19 cellular contexts compared by ENCODE assay signal in the genomic region with DNA sequence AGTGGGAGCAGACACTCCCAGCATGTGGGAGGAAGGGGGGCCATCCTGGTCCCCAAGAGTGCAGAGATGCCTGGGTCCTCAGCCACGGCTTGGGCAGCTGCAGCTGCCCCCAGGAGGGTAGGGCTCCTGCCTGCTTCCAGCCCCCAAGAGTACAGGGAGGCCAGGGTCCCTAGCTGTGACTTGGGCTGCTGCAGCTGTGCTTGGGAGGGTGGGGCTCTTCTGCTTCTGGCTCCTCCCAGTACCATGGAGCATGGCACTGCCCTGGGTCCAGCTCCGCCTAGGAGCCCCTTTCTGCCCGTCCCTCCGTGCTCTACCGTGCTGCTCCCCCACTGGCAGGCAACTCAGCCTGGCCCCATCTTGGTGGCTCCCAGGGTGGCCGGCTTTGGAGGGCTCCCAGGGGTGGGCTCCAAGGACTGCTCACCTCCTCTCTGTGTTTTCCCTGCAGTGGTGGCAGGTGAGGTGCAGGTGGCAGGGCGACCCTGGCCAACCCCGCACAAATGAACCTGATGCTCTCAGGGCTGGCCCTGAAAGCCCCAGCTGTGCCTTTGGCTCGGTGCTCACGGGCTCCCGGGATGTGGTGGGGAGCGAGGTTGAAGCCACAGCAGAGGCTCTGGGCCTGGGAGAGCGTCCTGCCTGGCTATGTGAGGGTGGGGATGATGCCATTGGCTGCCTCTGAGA. TPM values are rescaled to one million over a fixed set of nuclear protein-coding genes. Genes with fewer than 3 reads are reported as not detected.
DNase-seq lines count a peak whose midpoint lies in the region; ATAC-seq and TF ChIP-seq lines count a peak whose summit lies in the region.
"Had no signal": no experiment of that assay in that cellular context is flagged by ENCODE, and none has a peak within 500 bp of the region (broad histone marks: within the 10 kb centered on the region; RNA-seq: fewer than 3 reads in every experiment).

No MANE protein-coding gene starts in this region.

- H4K20me1 ChIP-seq in BLaER1 treated with 17β-estradiol and CSF1 and Interleukin-3, amounts not matched to agents 10 nM and 100 nM: no peaks in the 10 kb centered on the region
- no peaks in the 10 kb centered on the region for H4K20me1 ChIP-seq in GM23338 (replicated peaks; ENCODE audit: insufficient read depth)

- no peak overlapping the region for H2AFZ ChIP-seq in GM23338

- H3K36me3 Mint-ChIP-seq in GM23338 (ENCODE audit: low read depth) (no peaks in the 10 kb centered on the region), endodermal cell (ENCODE audit: low read depth) (no peaks in the 10 kb centered on the region)
- H3K36me3 Mint-ChIP-seq: CD4-positive, alpha-beta memory T cell; IgD-negative memory B cell had no signal

- H3K79me2 ChIP-seq in GM23338 (replicated peaks; ENCODE audit: insufficient read depth): no peaks in the 10 kb centered on the region

- peak; percentile 62 for ATAC-seq in GM23338
- ATAC-seq in upper lobe of left lung (ENCODE audit: low FRiP score in 2 of 2): peak; percentile 19 to 27
- ATAC-seq: PC-3 had no signal

- H3K27me3 Mint-ChIP-seq in GM23338 (ENCODE audit: insufficient read depth, low read depth, poor library complexity): peaks cover 7% of the 10 kb centered on the region
- H3K27me3 Mint-ChIP-seq in endodermal cell (ENCODE audit: insufficient read depth): no peaks in the 10 kb centered on the region

- no peak for TF ChIP-seq POLR2A in upper lobe of left lung (IDR thresholded peaks at IDR 0.05)

- peak overlapping the region; percentile 61 to 87 (median 73) for H3K4me2 ChIP-seq in BLaER1 treated with 17β-estradiol and CSF1 and Interleukin-3, amounts not matched to agents 10 nM and 100 nM
- no peak overlapping the region for H3K4me2 ChIP-seq in GM23338

- TF ChIP-seq CTCF in GM23338 (conservative IDR thresholded peaks at IDR 0.05; ENCODE audit: low read depth in 2 of 2) (no peak), endodermal cell (conservative IDR thresholded peaks at IDR 0.05) (no peak), upper lobe of left lung (IDR thresholded peaks at IDR 0.05) (no peak)

- peaks cover 0 to 11% (median 0%) of the 10 kb centered on the region in 11 experiments; a peak in 5 of 22 replicates for H3K9me3 ChIP-seq in BLaER1 treated with 17β-estradiol and CSF1 and Interleukin-3, amounts not matched to agents 10 nM and 100 nM (replicated peaks in 1 of 11)
- H3K9me3 ChIP-seq in endodermal cell (ENCODE audit: control insufficient read depth, low read length) (no peaks in the 10 kb centered on the region), upper lobe of left lung (no peaks in the 10 kb centered on the region)

- no peaks in the 10 kb centered on the region for H3K36me3 ChIP-seq in BLaER1 treated with 17β-estradiol and CSF1 and Interleukin-3, amounts not matched to agents 10 nM and 100 nM
- no peaks in the 10 kb centered on the region for H3K36me3 ChIP-seq in GM23338 (ENCODE audit: insufficient read depth)
- H3K36me3 ChIP-seq in endodermal cell (ENCODE audit: control insufficient read depth, insufficient read depth, low read length): no peaks in the 10 kb centered on the region
- no peaks in the 10 kb centered on the region for H3K36me3 ChIP-seq in upper lobe of left lung

- no peak overlapping the region for H3K27ac Mint-ChIP-seq in GM23338
- no peak overlapping the region for H3K27ac Mint-ChIP-seq in endodermal cell
- H3K27ac Mint-ChIP-seq: CD4-positive, alpha-beta memory T cell had no signal

- H3F3A ChIP-seq in GM23338 (replicated peaks; ENCODE audit: low read depth): no peaks in the 10 kb centered on the region

- no peak overlapping the region for H3K4me3 Mint-ChIP-seq in GM23338
- H3K4me3 Mint-ChIP-seq in endodermal cell: no peak overlapping the region
- H3K4me3 Mint-ChIP-seq: CD4-positive, alpha-beta memory T cell had no signal

- no peaks in the 10 kb centered on the region for H3K27me3 ChIP-seq in BLaER1 treated with 17β-estradiol and CSF1 and Interleukin-3, amounts not matched to agents 10 nM and 100 nM
- H3K27me3 ChIP-seq in GM23338 (ENCODE audit: insufficient read depth): no peaks in the 10 kb centered on the region
- no peaks in the 10 kb centered on the region for H3K27me3 ChIP-seq in endodermal cell (ENCODE audit: control insufficient read depth, insufficient read depth, low read length, poor library complexity, severe bottlenecking)
- H3K27me3 ChIP-seq in upper lobe of left lung: no peaks in the 10 kb centered on the region

- no peak overlapping the region; a peak in 1 of 20 replicates for H3K4me3 ChIP-seq in BLaER1 treated with 17β-estradiol and CSF1 and Interleukin-3, amounts not matched to agents 10 nM and 100 nM
- H3K4me3 ChIP-seq in GM23338 (no peak overlapping the region), endodermal cell (ENCODE audit: low read length) (no peak overlapping the region), upper lobe of left lung (no peak overlapping the region)

- DNase-seq in GM23338 (ENCODE audit: low spot score): no peak
- DNase-seq in endodermal cell: peak; percentile 54
- peak in 1 of 2 donors; percentile 64 for DNase-seq in upper lobe of left lung
- DNase-seq in SIG-M5 treated with dmso at 0.1 percent for 504 hours (lab: John Stamatoyannopoulos, UW; ENCODE audit: unreplicated experiment): no peak
- DNase-seq in NCI-H748 (lab: John Stamatoyannopoulos, UW; ENCODE audit: unreplicated experiment): no peak
- DNase-seq in NCI-H510A (lab: John Stamatoyannopoulos, UW): no peak
- DNase-seq: Calu3; CD4-positive, alpha-beta memory T cell; DMS79; H7; Kasumi-1; MM.1S; NCI-H1092 treated with DMSO at 0.1 percent for 48 hours; NCI-H187; NCI-H226; NCI-H526; PC-3 had no signal

- H3K27ac ChIP-seq in BLaER1 treated with 17β-estradiol and CSF1 and Interleukin-3, amounts not matched to agents 10 nM and 100 nM: peak overlapping the region in 9 of 11 experiments; percentile 50 to 75 (median 70); a peak in 19 of 22 replicates
- no peak overlapping the region for H3K27ac ChIP-seq in GM23338 (ENCODE audit: low read depth)
- no peak overlapping the region for H3K27ac ChIP-seq in endodermal cell (ENCODE audit: low read depth, low read length)
- no peak overlapping the region for H3K27ac ChIP-seq in upper lobe of left lung

- no peaks in the 10 kb centered on the region for H3K9me2 ChIP-seq in GM23338 (ENCODE audit: insufficient read depth)

- peak overlapping the region in 7 of 11 experiments; percentile 42 to 65 (median 49); a peak in 10 of 22 replicates for H3K9ac ChIP-seq in BLaER1 treated with 17β-estradiol and CSF1 and Interleukin-3, amounts not matched to agents 10 nM and 100 nM
- no peak overlapping the region for H3K9ac ChIP-seq in endodermal cell (ENCODE audit: extremely low read depth, low read length, poor library complexity, severe bottlenecking)

- TF ChIP-seq EP300 in upper lobe of left lung (IDR thresholded peaks at IDR 0.05): no peak

- peaks cover 32 to 79% (median 66%) of the 10 kb centered on the region in 10 experiments for H3K4me1 ChIP-seq in BLaER1 treated with 17β-estradiol and CSF1 and Interleukin-3, amounts not matched to agents 10 nM and 100 nM
- H3K4me1 ChIP-seq in GM23338 (ENCODE audit: insufficient read depth) (no peaks in the 10 kb centered on the region), endodermal cell (ENCODE audit: control insufficient read depth, insufficient read depth, low read length) (no peaks in the 10 kb centered on the region), upper lobe of left lung (no peaks in the 10 kb centered on the region)

- 90 to 92% methylated on average over 2 to 13 of the region's 13 CpGs for WGBS in endodermal cell (ENCODE audit: insufficient coverage in 1 of 2, insufficient read length in 1 of 2), 2 experiments
- WGBS in upper lobe of left lung, 2 donors: 81 to 100% methylated on average over 4 to 8 of the region's 13 CpGs

- peaks cover 9% of the 10 kb centered on the region; the same call in 2 of the 3 replicates for H3K4me1 Mint-ChIP-seq in GM23338
- H3K4me1 Mint-ChIP-seq in endodermal cell: peaks cover 4% of the 10 kb centered on the region
- H3K4me1 Mint-ChIP-seq: CD4-positive, alpha-beta memory T cell had no signal

- H3K9me3 Mint-ChIP-seq in GM23338: no peaks in the 10 kb centered on the region
- H3K9me3 Mint-ChIP-seq in endodermal cell: no peaks in the 10 kb centered on the region
- H3K9me3 Mint-ChIP-seq: CD4-positive, alpha-beta memory T cell; IgD-negative memory B cell had no signal

RNA-seq across cellular contexts. Expression of gene USP22, which starts 18.5 kb away (rescaled TPM):
- 285 and 296 TPM in 2 replicates for total RNA-seq in GM23338 (2014; rRNA removed; shearing (Covaris generic))
- polyA plus RNA-seq in GM23338 (2016; fragmentation: Nextera tagmentation; extraction: Ambion mirVana): 68.9 and 77.4 TPM in 2 replicates
- total RNA-seq in endodermal cell (100 to 1,000 TPM; 379 to 396 TPM), upper lobe of left lung (100 to 1,000 TPM; 134 to 302 (median 177) TPM)
- 222 TPM for polyA plus RNA-seq in endodermal cell (2013, experiment 1 of 2)
- 219 TPM for polyA plus RNA-seq in endodermal cell (2013, experiment 2 of 2)

Comparison
In these comparisons a context has a peak if more than half of its experiments do, and no peak if none do; other contexts are left out.
1. H3K27ac ChIP-seq: peak in BLaER1 treated with 17β-estradiol and CSF1 and Interleukin-3, amounts not matched to agents 10 nM and 100 nM (9 of 11); none in GM23338 (single experiment), endodermal cell (single experiment) and upper lobe of left lung (0 of 4).